In genomic region chr10:95356190-95356955, GRCh38 we compare ENCODE assay signal across 18 cellular contexts.
DNase-seq lines count a peak whose midpoint lies in the region; ATAC-seq and TF ChIP-seq lines count a peak whose summit lies in the region.
"Had no signal": no experiment of that assay in that cellular context is flagged by ENCODE, and none has a peak within 500 bp of the region (broad histone marks: within the 10 kb centered on the region; RNA-seq: fewer than 3 reads in every experiment).

No MANE protein-coding gene starts in this region.

- peak overlapping the region; percentile 65 for H3K27ac Mint-ChIP-seq in nephron progenitor cell
- H3K27ac Mint-ChIP-seq in immature natural killer cell, result no peak overlapping the region
- no peak overlapping the region for H3K27ac Mint-ChIP-seq in activated naive CD4-positive, alpha-beta T cell treated with anti-CD3 and anti-CD28 coated beads for 36 hours
- H3K27ac Mint-ChIP-seq: CD14-positive monocyte had no signal

- H3K36me3 ChIP-seq in stomach smooth muscle (ENCODE audit: control insufficient read depth in 2 of 2, insufficient read depth in 2 of 2, low read length in 2 of 2) (peaks cover 52 to 65% of the 10 kb centered on the region in 2 donors), smooth muscle cell (ENCODE audit: low read depth) (no peaks in the 10 kb centered on the region)

- H3K4me3 Mint-ChIP-seq in nephron progenitor cell, result no peak overlapping the region
- H3K4me3 Mint-ChIP-seq in immature natural killer cell, result no peak overlapping the region
- H3K4me3 Mint-ChIP-seq in activated naive CD4-positive, alpha-beta T cell treated with anti-CD3 and anti-CD28 coated beads for 36 hours, result no peak overlapping the region
- H3K4me3 Mint-ChIP-seq: CD14-positive monocyte had no signal

- H3F3A ChIP-seq in smooth muscle cell (ENCODE audit: low read depth), result no peaks in the 10 kb centered on the region

- no peaks in the 10 kb centered on the region for H4K20me1 ChIP-seq in smooth muscle cell (ENCODE audit: low read depth)

- H3K4me3 ChIP-seq in right cardiac atrium (ENCODE audit: low read length) (no peak overlapping the region), stomach smooth muscle (ENCODE audit: low read length in 2 of 2) (no peak overlapping the region), smooth muscle cell (no peak overlapping the region)

- CTCF ChIA-PET in activated naive CD4-positive, alpha-beta T cell treated with anti-CD3 and anti-CD28 coated beads for 36 hours (lab: Charles Lee), result interaction anchor here (0.9 kb wide), 1 partner anchor 116 kb away, joined by 3 read pairs; no protein-coding TSS in a partner anchor

- H3K9me3 Mint-ChIP-seq in nephron progenitor cell (no peaks in the 10 kb centered on the region), immature natural killer cell (no peaks in the 10 kb centered on the region)
- no peaks in the 10 kb centered on the region for H3K9me3 Mint-ChIP-seq in activated naive CD4-positive, alpha-beta T cell treated with anti-CD3 and anti-CD28 coated beads for 36 hours
- H3K9me3 Mint-ChIP-seq: CD14-positive monocyte had no signal

- H3K4me1 ChIP-seq in right cardiac atrium (ENCODE audit: control insufficient read depth, insufficient read depth, low read length), result no peaks in the 10 kb centered on the region
- peaks cover 53% of the 10 kb centered on the region for H3K4me1 ChIP-seq in stomach smooth muscle (ENCODE audit: control insufficient read depth, insufficient read depth, low read length)
- peaks cover 4% of the 10 kb centered on the region for H3K4me1 ChIP-seq in smooth muscle cell (ENCODE audit: low read depth)

- no peak overlapping the region for H2AFZ ChIP-seq in smooth muscle cell (ENCODE audit: low read depth)

- H3K4me2 ChIP-seq in smooth muscle cell, result no peak overlapping the region

- intact Hi-C loops in Right ventricle myocardium inferior (cut with DNase I), result loop anchor here (10.0 kb wide), 1 partner anchor 318 kb away; no protein-coding TSS in a partner anchor
- intact Hi-C loops in right cardiac atrium (cut with DNase I), result no loop called here
- intact Hi-C loops in activated naive CD4-positive, alpha-beta T cell treated with anti-CD3 and anti-CD28 coated beads for 36 hours (cut with micrococcal nuclease), result no loop called here

- H3K36me3 Mint-ChIP-seq in nephron progenitor cell (ENCODE audit: low read depth) (peaks cover 17% of the 10 kb centered on the region), immature natural killer cell (no peaks in the 10 kb centered on the region)
- no peaks in the 10 kb centered on the region for H3K36me3 Mint-ChIP-seq in activated naive CD4-positive, alpha-beta T cell treated with anti-CD3 and anti-CD28 coated beads for 36 hours (ENCODE audit: low read depth)
- H3K36me3 Mint-ChIP-seq: CD14-positive monocyte had no signal

- H3K27me3 Mint-ChIP-seq in nephron progenitor cell (ENCODE audit: low read depth, poor library complexity), result peaks cover 3% of the 10 kb centered on the region
- H3K27me3 Mint-ChIP-seq in immature natural killer cell (ENCODE audit: low read depth in 3 of 3), result peaks cover 0 to 3% (median 0%) of the 10 kb centered on the region in 3 donors
- H3K27me3 Mint-ChIP-seq in activated naive CD4-positive, alpha-beta T cell treated with anti-CD3 and anti-CD28 coated beads for 36 hours (ENCODE audit: low read depth), result no peaks in the 10 kb centered on the region

- TF ChIP-seq CTCF in nephron progenitor cell (IDR thresholded peaks at IDR 0.05), result no peak
- no peak for TF ChIP-seq CTCF in smooth muscle cell (IDR thresholded peaks at IDR 0.05; ENCODE audit: borderline replicate concordance, insufficient read depth, poor library complexity, severe bottlenecking)

- ATAC-seq in Right ventricle myocardium inferior, result peak; percentile 11
- ATAC-seq in right cardiac atrium, result no peak
- ATAC-seq: PC-3 had no signal

- no peaks in the 10 kb centered on the region for H3K79me2 ChIP-seq in smooth muscle cell (ENCODE audit: low read depth)

- H3K9me3 ChIP-seq in right cardiac atrium (ENCODE audit: control insufficient read depth, low read length) (no peaks in the 10 kb centered on the region), stomach smooth muscle (ENCODE audit: control insufficient read depth in 2 of 2, low read length in 2 of 2) (no peaks in the 10 kb centered on the region), smooth muscle cell (replicated peaks; ENCODE audit: low read depth) (no peaks in the 10 kb centered on the region)

- DNase-seq in Right ventricle myocardium inferior (ENCODE audit: missing footprints) (no peak), right cardiac atrium (no peak), caudate nucleus (lab: John Stamatoyannopoulos, UW) (peak in 33 of 61 donors; percentile 17 to 84 (median 40)), nephron progenitor cell (no peak), immature natural killer cell (no peak), smooth muscle cell (lab: John Stamatoyannopoulos, UW; ENCODE audit: unreplicated experiment) (no peak)
- no peak for DNase-seq in activated naive CD4-positive, alpha-beta T cell treated with anti-CD3 and anti-CD28 coated beads for 36 hours
- DNase-seq: 8988T, DMS79 treated with DMSO at 0.1 percent for 48 hours, GOT3, KBM-7, NCI-H1694, NCI-H226, NCI-H524, PC-3, RPMI8226 had no signal

- peaks cover 58% of the 10 kb centered on the region for H3K4me1 Mint-ChIP-seq in nephron progenitor cell
- no peaks in the 10 kb centered on the region for H3K4me1 Mint-ChIP-seq in immature natural killer cell
- H3K4me1 Mint-ChIP-seq in activated naive CD4-positive, alpha-beta T cell treated with anti-CD3 and anti-CD28 coated beads for 36 hours (ENCODE audit: low read depth), result no peaks in the 10 kb centered on the region

- H3K27me3 ChIP-seq in right cardiac atrium (ENCODE audit: control insufficient read depth, insufficient read depth) (no peaks in the 10 kb centered on the region), stomach smooth muscle (ENCODE audit: control insufficient read depth in 1 of 2, insufficient read depth in 2 of 2, low read length in 2 of 2) (no peaks in the 10 kb centered on the region), smooth muscle cell (ENCODE audit: low read depth) (no peaks in the 10 kb centered on the region)

- H3K27ac ChIP-seq in right cardiac atrium (ENCODE audit: low read length) (no peak overlapping the region), caudate nucleus (ENCODE audit: low read depth, low read length) (no peak overlapping the region), stomach smooth muscle (ENCODE audit: low read length) (peak overlapping the region; percentile 49), smooth muscle cell (ENCODE audit: low read depth) (no peak overlapping the region)

- WGBS in right cardiac atrium, result 88% methylated on average over 23 of the region's 23 CpGs
- 97% methylated on average over 23 of the region's 23 CpGs for WGBS in smooth muscle cell (ENCODE audit: low lambda C conversion rate)

- H3K9ac ChIP-seq in stomach smooth muscle (ENCODE audit: low read length in 2 of 2) (no peak overlapping the region), smooth muscle cell (ENCODE audit: low read depth) (no peak overlapping the region)

Comparison
In these comparisons a context has a peak if more than half of its experiments do, and no peak if none do; other contexts are left out.
1. DNase-seq: peak in caudate nucleus (33 of 61); none in Right ventricle myocardium inferior (single experiment), right cardiac atrium (0 of 3), nephron progenitor cell (single experiment), immature natural killer cell (0 of 3), activated naive CD4-positive, alpha-beta T cell treated with anti-CD3 and anti-CD28 coated beads for 36 hours (single experiment) and smooth muscle cell (single experiment).